Comparison of ENCODE assay signal across 22 cellular contexts in genomic region chr15:29826908-29827307, GRCh38. TPM values are rescaled to one million over a fixed set of nuclear protein-coding genes. Genes with fewer than 3 reads are reported as not detected.
A peak's percentile ranks its signal among the peaks of the same experiment; 100 is the strongest.
DNase-seq lines count a peak whose midpoint lies in the region; ATAC-seq, FAIRE-seq and TF ChIP-seq lines count a peak whose summit lies in the region.
"Had no signal": no experiment of that assay in that cellular context is flagged by ENCODE, and none has a peak within 500 bp of the region (broad histone marks: within the 10 kb centered on the region; RNA-seq: fewer than 3 reads in every experiment).

No MANE protein-coding gene starts in this region.

- CTCF ChIA-PET in HepG2 (lab: Yijun Ruan, JAX; ENCODE audit: low intra/inter-chr PET ratio, low total read pairs) = no interaction called here

- BruUV-seq in HepG2 (replicated peaks; lab: Mats Ljungman, UMichigan) = no TSS peak

- H3K27ac ChIP-seq in HepG2 (ENCODE audit: extremely low read length, insufficient read depth, low read length) (no peak overlapping the region), right lobe of liver (no peak overlapping the region), dorsolateral prefrontal cortex (peak overlapping the region in 41 of 59 donors; percentile 1 to 72 (median 47)), sigmoid colon (no peak overlapping the region), vagina (peak overlapping the region; percentile 17)
- H3K27ac ChIP-seq: BLaER1, SJSA1 had no signal

- H3K4me1 ChIP-seq in HepG2 (ENCODE audit: insufficient read depth, low read length) = peaks cover 30% of the 10 kb centered on the region
- H3K4me1 ChIP-seq in right lobe of liver = peaks cover 0 to 5% (median 0%) of the 10 kb centered on the region in 4 donors
- peaks cover 0 to 7% (median 4%) of the 10 kb centered on the region in 4 donors for H3K4me1 ChIP-seq in sigmoid colon
- no peaks in the 10 kb centered on the region for H3K4me1 ChIP-seq in vagina
- H3K4me1 ChIP-seq: BLaER1 had no signal

- in situ Hi-C loops in HepG2 (cut with HindIII; ENCODE audit: extremely low pct_ligation_motif_present, low pct_unique_long_range_greater_than_20kb) = no loop called here

- no peaks in the 10 kb centered on the region for H3K9me3 ChIP-seq in HepG2 (ENCODE audit: low read length)
- no peaks in the 10 kb centered on the region for H3K9me3 ChIP-seq in right lobe of liver
- no peaks in the 10 kb centered on the region for H3K9me3 ChIP-seq in sigmoid colon
- no peaks in the 10 kb centered on the region for H3K9me3 ChIP-seq in vagina
- H3K9me3 ChIP-seq: SJSA1 had no signal

- TF ChIP-seq RAD21 in HepG2 (CRISPR knock-in tag; IDR thresholded peaks at IDR 0.05) = no peak

- no peak overlapping the region for H3K9ac ChIP-seq in HepG2 (ENCODE audit: insufficient read depth, low read depth, low read length)
- H3K9ac ChIP-seq: BLaER1 had no signal

- no peak overlapping the region for H3K4me3 ChIP-seq in HepG2 (replicated peaks in 1 of 3; ENCODE audit: insufficient read depth in 1 of 3, low read depth in 2 of 3, low read length in 3 of 3)
- H3K4me3 ChIP-seq in right lobe of liver = no peak overlapping the region
- no peak overlapping the region for H3K4me3 ChIP-seq in dorsolateral prefrontal cortex
- no peak overlapping the region for H3K4me3 ChIP-seq in sigmoid colon
- H3K4me3 ChIP-seq in vagina = no peak overlapping the region
- H3K4me3 ChIP-seq: BLaER1, K562, SJSA1 had no signal

- 67% methylated on average over 1 of the region's 5 CpGs for WGBS in HepG2 (ENCODE audit: low lambda C conversion rate)
- WGBS in right lobe of liver (ENCODE audit: insufficient coverage, low coverage, low lambda C conversion rate, missing lambda C conversion rate) = no CpG with 5 or more reads among the region's 5 CpGs
- WGBS in sigmoid colon, 2 donors = 88 to 89% methylated on average over 5 of the region's 5 CpGs

- ATAC-seq in HepG2 = no peak
- no peak for ATAC-seq in right lobe of liver

- TF ChIP-seq POLR2A in HepG2 (IDR thresholded peaks at IDR 0.05; ENCODE audit: insufficient read depth in 1 of 2, low read depth in 2 of 2, low read length in 2 of 2) (no peak), right lobe of liver (IDR thresholded peaks at IDR 0.05) (no peak), sigmoid colon (IDR thresholded peaks at IDR 0.05) (no peak), vagina (IDR thresholded peaks at IDR 0.05) (no peak)

- no peaks in the 10 kb centered on the region for H3K36me3 ChIP-seq in HepG2 (replicated peaks in 1 of 2; ENCODE audit: control insufficient read depth in 1 of 2, insufficient read depth in 2 of 2, low read length in 2 of 2)
- no peaks in the 10 kb centered on the region for H3K36me3 ChIP-seq in right lobe of liver
- H3K36me3 ChIP-seq in sigmoid colon = no peaks in the 10 kb centered on the region
- no peaks in the 10 kb centered on the region for H3K36me3 ChIP-seq in vagina
- H3K36me3 ChIP-seq: BLaER1 had no signal

- no peaks in the 10 kb centered on the region for H4K20me1 ChIP-seq in HepG2 (ENCODE audit: insufficient read depth, low read length)

- H2AFZ ChIP-seq in HepG2 (ENCODE audit: low read length) = no peak overlapping the region

- no peak for FAIRE-seq in HepG2 (lab: Jason Lieb, UNC)
- FAIRE-seq: GM19239, H54, K562 had no signal

- H3K27me3 ChIP-seq in HepG2 (ENCODE audit: control insufficient read depth in 1 of 2, insufficient read depth in 2 of 2, low read length in 2 of 2) (peaks cover 1 to 9% of the 10 kb centered on the region in 2 experiments; a peak in 2 of 5 replicates), right lobe of liver (no peaks in the 10 kb centered on the region), dorsolateral prefrontal cortex (no peaks in the 10 kb centered on the region), sigmoid colon (no peaks in the 10 kb centered on the region), vagina (no peaks in the 10 kb centered on the region)
- H3K27me3 ChIP-seq: SJSA1 had no signal

- H3K79me2 ChIP-seq in HepG2 (ENCODE audit: insufficient read depth, low read length) = no peaks in the 10 kb centered on the region

- intact Hi-C loops in HepG2 (cut with micrococcal nuclease; ENCODE audit: unreplicated experiment) (loop anchor here (10.0 kb wide), 1 partner anchor 162 kb away; no protein-coding TSS in a partner anchor), right lobe of liver (cut with DNase I) (no loop called here), dorsolateral prefrontal cortex (cut with DNase I) (loop anchor here (10.0 kb wide), 4 partner anchors 48 to 208 kb away; no protein-coding TSS in a partner anchor), sigmoid colon (cut with DNase I) (no loop called here), vagina (cut with DNase I) (no loop called here)

- POLR2A ChIA-PET in HepG2 (lab: Yijun Ruan, JAX) = no interaction called here

- TF ChIP-seq CTCF in HepG2 (CRISPR knock-in tag; IDR thresholded peaks at IDR 0.05) (no peak), right lobe of liver (IDR thresholded peaks at IDR 0.05) (no peak), dorsolateral prefrontal cortex (IDR thresholded peaks at IDR 0.05 in 54 of 56, conservative IDR thresholded peaks at IDR 0.05 in 2 of 56; ENCODE audit: low read depth in 1 of 56, partially characterized antibody in 56 of 56) (no peak), sigmoid colon (IDR thresholded peaks at IDR 0.05) (no peak), vagina (IDR thresholded peaks at IDR 0.05) (no peak)

- no peak for TF ChIP-seq EP300 in HepG2 (IDR thresholded peaks at IDR 0.05; ENCODE audit: low read depth in 2 of 2, low read length in 2 of 2)
- TF ChIP-seq EP300 in HepG2 (CRISPR knock-in tag; IDR thresholded peaks at IDR 0.05; ENCODE audit: borderline replicate concordance) = no peak
- no peak for TF ChIP-seq EP300 in sigmoid colon (IDR thresholded peaks at IDR 0.05)

- peak overlapping the region; percentile 40 for H3K4me2 ChIP-seq in HepG2 (ENCODE audit: low read depth, low read length)
- H3K4me2 ChIP-seq: BLaER1 had no signal

- DNase-seq in HepG2 (ENCODE audit: low spot score) (no peak), right lobe of liver (no peak), dorsolateral prefrontal cortex (no peak), sigmoid colon (peak; percentile 51), vagina (ENCODE audit: extremely low spot score in 2 of 2) (no peak), NCI-H226 (no peak), epidermal melanocyte (ENCODE audit: insufficient read length, low spot score) (no peak)
- no peak for DNase-seq in activated CD4-positive, alpha-beta T cell treated with anti-CD3 and anti-CD28 coated beads for 4 hours
- DNase-seq: CD4-positive, alpha-beta T cell; COR-L47; DMS79; NCI-H1092 treated with DMSO at 0.1 percent for 48 hours; NCI-H1436 treated with DMSO at 0.1 percent for 48 hours; NCI-H1930; NCI-H510A; NCI-H748 treated with DMSO at 0.1 percent for 48 hours; NK-92 treated with Interleukin-12 subunit alpha and Interleukin-12 subunit beta, amount 100 ng/mL, for 24 hours had no signal

TF ChIP-seq in HepG2, 621 proteins besides CTCF, POLR2A, EP300 and RAD21:
- TF ChIP-seq ZNF253 (CRISPR knock-in tag; IDR thresholded peaks at IDR 0.05; ENCODE audit: borderline replicate concordance) = no peak
- no peak for TF ChIP-seq ZNF251 (CRISPR knock-in tag; IDR thresholded peaks at IDR 0.05)

RNA-seq across cellular contexts. Expression of gene TJP1, which starts 4.6 kb away (rescaled TPM):
- total RNA-seq in HepG2 (2016; rRNA removed; fragmentation: Illumina TruSeq; extraction: Trizol) = 25.9 and 37.2 TPM in 2 replicates
- total RNA-seq in HepG2 (2016; cell fraction: cytosol; rRNA removed; fragmentation: Illumina TruSeq; extraction: Trizol; ENCODE audit: low read depth) = 16.0 and 19.2 TPM in 2 replicates
- total RNA-seq in HepG2 (2016; cell fraction: insoluble cytoplasmic fraction; rRNA removed; fragmentation: Illumina TruSeq; extraction: Trizol) = 23.9 and 35.3 TPM in 2 replicates
- total RNA-seq in HepG2 (2016; cell fraction: membrane; rRNA removed; fragmentation: Illumina TruSeq; extraction: Trizol) = 14.1 and 17.3 TPM in 2 replicates
- 32.5 and 44.1 TPM in 2 replicates for total RNA-seq in HepG2 (2016; cell fraction: nucleus; rRNA removed; fragmentation: Illumina TruSeq; extraction: Trizol)
- 24.7 and 27.1 TPM in 2 replicates for polyA plus RNA-seq in HepG2 (2011; rRNA removed)
- 13.9 and 20.4 TPM in 2 replicates for polyA plus RNA-seq in HepG2 (2011; cell fraction: cytosol; rRNA removed)
- polyA plus RNA-seq in HepG2 (2011; cell fraction: nucleus; rRNA removed) = 17.6 and 17.9 TPM in 2 replicates
- polyA plus RNA-seq in HepG2 (2012) = 20.7 and 23.9 TPM in 2 replicates
- 0.76 and 0.90 TPM in 2 replicates for polyA plus RNA-seq in HepG2 (2016; cell fraction: cytosol; fragmentation: Illumina TruSeq; extraction: Trizol; ENCODE audit: low read depth)
- 33.8 and 36.8 TPM in 2 replicates for polyA plus RNA-seq in HepG2 (2016; cell fraction: insoluble cytoplasmic fraction; fragmentation: Illumina TruSeq; extraction: Trizol; ENCODE audit: low read depth)
- 2.9 and 3.8 TPM in 2 replicates for polyA plus RNA-seq in HepG2 (2016; cell fraction: membrane; fragmentation: Illumina TruSeq; extraction: Trizol; ENCODE audit: low read depth)
- polyA plus RNA-seq in HepG2 (2016; cell fraction: nucleus; fragmentation: Illumina TruSeq; extraction: Trizol; ENCODE audit: insufficient read depth, low read depth) = 29.5 and 33.1 TPM in 2 replicates
- polyA minus RNA-seq in HepG2 (2011; rRNA and poly(A)+ RNA removed; ENCODE audit: low replicate concordance) = 27.9 and 33.8 TPM in 2 replicates
- polyA minus RNA-seq in HepG2 (2011; cell fraction: cytosol; rRNA and poly(A)+ RNA removed) = 24.0 and 34.0 TPM in 2 replicates
- 74.8 and 91.5 TPM in 2 replicates for polyA minus RNA-seq in HepG2 (2011; cell fraction: nucleus; rRNA and poly(A)+ RNA removed)
- 10 to 100 TPM; 22.5 to 57.3 (median 35.9) TPM for total RNA-seq in right lobe of liver
- total RNA-seq in dorsolateral prefrontal cortex = 100 to 1,000 TPM; 129 to 405 (median 201) TPM
- 100 to 1,000 TPM in 2 of 4 donors, 10 to 100 TPM in 2; 92.0 to 134 (median 107) TPM for total RNA-seq in sigmoid colon
- 10 to 100 TPM; 21.3 to 33.0 (median 28.0) TPM for polyA plus RNA-seq in sigmoid colon
- 110 TPM for total RNA-seq in vagina
- total RNA-seq: CD4-positive, alpha-beta T cell had no signal

Comparison
In these comparisons a context has a peak if more than half of its experiments do, and no peak if none do; other contexts are left out.
1. intact Hi-C loops: an anchor here in HepG2 (10.0 kb wide) and dorsolateral prefrontal cortex (10.0 kb wide); none called in right lobe of liver, sigmoid colon and vagina.
2. H3K27ac ChIP-seq: peak in dorsolateral prefrontal cortex (41 of 59) and vagina (single experiment); none in HepG2 (single experiment), right lobe of liver (0 of 3) and sigmoid colon (0 of 4).